ENCODE assay signal across 9 cellular contexts in genomic region chr18:40413160-40413559, GRCh38.
DNase-seq lines count a peak whose midpoint lies in the region; ATAC-seq and TF ChIP-seq lines count a peak whose summit lies in the region.
"Had no signal": no experiment of that assay in that cellular context is flagged by ENCODE, and none has a peak within 500 bp of the region (broad histone marks: within the 10 kb centered on the region; RNA-seq: fewer than 3 reads in every experiment).

No MANE protein-coding gene starts in this region.

- no peaks in the 10 kb centered on the region for H3K27me3 ChIP-seq in iPS DF 6.9 (ENCODE audit: control insufficient read depth, insufficient read depth, low read length)

- H3K4me1 ChIP-seq in iPS DF 6.9 (ENCODE audit: control insufficient read depth, insufficient read depth, low read length), result no peaks in the 10 kb centered on the region

- H3K36me3 ChIP-seq in iPS DF 6.9 (ENCODE audit: control insufficient read depth, insufficient read depth, low read length), result no peaks in the 10 kb centered on the region

- ATAC-seq in HG03520 (IDR thresholded peaks at IDR 0.05; ENCODE audit: unreplicated experiment) (no peak), GM21360 (IDR thresholded peaks at IDR 0.05; ENCODE audit: unreplicated experiment) (no peak), GM21576 (IDR thresholded peaks at IDR 0.05; ENCODE audit: unreplicated experiment) (no peak)

- DNase-seq in AG10803 (ENCODE audit: low read depth) (peak; percentile 12), NAMALWA (ENCODE audit: low spot score) (peak; percentile 3), SK-MEL-5 (ENCODE audit: low read depth, low spot score) (peak; percentile 56), iPS DF 6.9 (ENCODE audit: low read depth, low spot score) (peak; percentile 29), GF-D8 (lab: John Stamatoyannopoulos, UW) (no peak)
- DNase-seq: activated CD4-positive, alpha-beta T cell treated with anti-CD3 and anti-CD28 coated beads, Interleukin-2, amount 10 ng/mL, durations not matched to agents 7 days and 5 days had no signal

- H3K4me3 ChIP-seq in AG10803 (ENCODE audit: low read length) (no peak overlapping the region), iPS DF 6.9 (ENCODE audit: low read length) (no peak overlapping the region)

- TF ChIP-seq CTCF in AG10803 (conservative IDR thresholded peaks at IDR 0.05; ENCODE audit: low read length), result peak; percentile 62

- in situ Hi-C loops in SK-MEL-5 (cut with HindIII; ENCODE audit: low pct_unique_long_range_greater_than_20kb, low sequenced_read_pairs), result no loop called here

- WGBS in iPS DF 6.9 (ENCODE audit: insufficient coverage, insufficient read length), result no CpG with 5 or more reads among the region's 3 CpGs

- H3K9me3 ChIP-seq in iPS DF 6.9 (ENCODE audit: control insufficient read depth, insufficient read depth, low read length), result no peaks in the 10 kb centered on the region

- no peak overlapping the region for H3K27ac ChIP-seq in iPS DF 6.9 (ENCODE audit: low read length)
